ENCODE assay signal across 1 cellular context in genomic region chr4:183261953-183262775, GRCh38.
TF ChIP-seq lines count a peak whose summit lies in the region.

No MANE protein-coding gene starts in this region.

TF ChIP-seq in HepG2, 621 proteins besides CTCF, POLR2A, EP300 and RAD21 (continued from another document and continues in another):
- TF ChIP-seq ZHX2 (IDR thresholded peaks at IDR 0.05; ENCODE audit: low read depth) (no peak), ZHX2 (CRISPR knock-in tag; IDR thresholded peaks at IDR 0.05; ENCODE audit: borderline replicate concordance) (no peak), TMF1 (CRISPR knock-in tag; IDR thresholded peaks at IDR 0.05; ENCODE audit: low read depth) (no peak), FOSL2 (CRISPR knock-in tag; IDR thresholded peaks at IDR 0.05) (no peak), ZNF878 (CRISPR knock-in tag; IDR thresholded peaks at IDR 0.05) (no peak), SMAD3 (CRISPR knock-in tag; IDR thresholded peaks at IDR 0.05) (no peak), HNRNPUL1 (IDR thresholded peaks at IDR 0.05; ENCODE audit: low read depth, low read length) (no peak), ZBTB38 (CRISPR knock-in tag; IDR thresholded peaks at IDR 0.05) (no peak), MATR3 (CRISPR knock-in tag; IDR thresholded peaks at IDR 0.05) (no peak), SOX13 (IDR thresholded peaks at IDR 0.05) (no peak; the same call in 1 of the 2 replicates), SOX13 (CRISPR knock-in tag; conservative IDR thresholded peaks at IDR 0.05 in 1 of 2, IDR thresholded peaks at IDR 0.05 in 1 of 2) (no peak), ZNF577 (CRISPR knock-in tag; IDR thresholded peaks at IDR 0.05; ENCODE audit: borderline replicate concordance, low read depth) (no peak), NCOA2 (CRISPR knock-in tag; IDR thresholded peaks at IDR 0.05) (no peak; the same call in 1 of the 2 replicates), ZNF484 (CRISPR knock-in tag; IDR thresholded peaks at IDR 0.05; ENCODE audit: borderline replicate concordance, low read depth) (no peak), GATAD1 (CRISPR knock-in tag; IDR thresholded peaks at IDR 0.05) (peak; percentile 35; the same call in 1 of the 2 replicates), ELF4 (CRISPR knock-in tag; IDR thresholded peaks at IDR 0.05; ENCODE audit: borderline replicate concordance) (no peak), ZNF382 (CRISPR knock-in tag; IDR thresholded peaks at IDR 0.05; ENCODE audit: borderline replicate concordance) (no peak), PREB (CRISPR knock-in tag; IDR thresholded peaks at IDR 0.05) (no peak), CBX2 (IDR thresholded peaks at IDR 0.05; ENCODE audit: low read depth, low read length) (no peak), CBX2 (CRISPR knock-in tag; IDR thresholded peaks at IDR 0.05; ENCODE audit: low read depth) (no peak), PHB2 (IDR thresholded peaks at IDR 0.05; ENCODE audit: partially characterized antibody) (no peak), ZFX (CRISPR knock-in tag; IDR thresholded peaks at IDR 0.05; ENCODE audit: low read depth) (peak; percentile 60), ZNF776 (CRISPR knock-in tag; IDR thresholded peaks at IDR 0.05) (no peak), SP5 (CRISPR knock-in tag; IDR thresholded peaks at IDR 0.05; ENCODE audit: borderline replicate concordance, low read depth) (no peak), ZBTB49 (CRISPR knock-in tag; IDR thresholded peaks at IDR 0.05; ENCODE audit: borderline replicate concordance) (no peak), ZC3H13 (CRISPR knock-in tag; IDR thresholded peaks at IDR 0.05) (no peak), ZNF510 (CRISPR knock-in tag; IDR thresholded peaks at IDR 0.05; ENCODE audit: low read depth) (no peak), RXRB (CRISPR knock-in tag; IDR thresholded peaks at IDR 0.05; ENCODE audit: borderline replicate concordance) (no peak; the same call in 1 of the 2 replicates), E2F1 (CRISPR knock-in tag; IDR thresholded peaks at IDR 0.05) (no peak), KAT2B (IDR thresholded peaks at IDR 0.05; ENCODE audit: borderline replicate concordance, low read depth, low read length) (no peak), JARID2 (CRISPR knock-in tag; IDR thresholded peaks at IDR 0.05; ENCODE audit: insufficient replicate concordance) (no peak), BCL6 (CRISPR knock-in tag; IDR thresholded peaks at IDR 0.05) (no peak), HNRNPK (IDR thresholded peaks at IDR 0.05; ENCODE audit: low read depth, low read length, poor library complexity, severe bottlenecking) (no peak), FIP1L1 (IDR thresholded peaks at IDR 0.05; ENCODE audit: borderline replicate concordance, insufficient read depth, low read depth, low read length) (no peak), ZNF687 (CRISPR knock-in tag; IDR thresholded peaks at IDR 0.05) (0 out of 2 replicates have a peak, but pooled peaks have one; percentile 15), EED (CRISPR knock-in tag; IDR thresholded peaks at IDR 0.05) (no peak), FOXK2 (IDR thresholded peaks at IDR 0.05) (no peak), ZNF280B (CRISPR knock-in tag; IDR thresholded peaks at IDR 0.05; ENCODE audit: borderline replicate concordance) (no peak), POLR2AphosphoS5 (IDR thresholded peaks at IDR 0.05; ENCODE audit: low read depth, low read length) (no peak), USF2 (IDR thresholded peaks at IDR 0.05; ENCODE audit: low read depth, low read length) (no peak), USF2 (CRISPR knock-in tag; IDR thresholded peaks at IDR 0.05; ENCODE audit: borderline replicate concordance) (no peak), ZNF784 (CRISPR knock-in tag; IDR thresholded peaks at IDR 0.05; ENCODE audit: borderline replicate concordance) (no peak)
